Comparison of ENCODE assay signal across 11 cellular contexts in genomic region chr20:8163543-8163942, GRCh38.
"Had no signal": no experiment of that assay in that cellular context is flagged by ENCODE, and none has a peak within 500 bp of the region (broad histone marks: within the 10 kb centered on the region; RNA-seq: fewer than 3 reads in every experiment).

No MANE protein-coding gene starts in this region.

- H3K36me3 ChIP-seq: HAP-1 had no signal

- FAIRE-seq: H1, H54 had no signal

- DNase-seq: GM23248, GOT3, H7, H9, HCEC 1CT, HFFc6 had no signal

- H3K27ac ChIP-seq: GM23248 had no signal

- H3K4me3 ChIP-seq: GM23248, GM23338, HAP-1 had no signal

- ATAC-seq: GM23338, HCT116 had no signal
